11 cellular contexts compared by ENCODE assay signal in the genomic region with DNA sequence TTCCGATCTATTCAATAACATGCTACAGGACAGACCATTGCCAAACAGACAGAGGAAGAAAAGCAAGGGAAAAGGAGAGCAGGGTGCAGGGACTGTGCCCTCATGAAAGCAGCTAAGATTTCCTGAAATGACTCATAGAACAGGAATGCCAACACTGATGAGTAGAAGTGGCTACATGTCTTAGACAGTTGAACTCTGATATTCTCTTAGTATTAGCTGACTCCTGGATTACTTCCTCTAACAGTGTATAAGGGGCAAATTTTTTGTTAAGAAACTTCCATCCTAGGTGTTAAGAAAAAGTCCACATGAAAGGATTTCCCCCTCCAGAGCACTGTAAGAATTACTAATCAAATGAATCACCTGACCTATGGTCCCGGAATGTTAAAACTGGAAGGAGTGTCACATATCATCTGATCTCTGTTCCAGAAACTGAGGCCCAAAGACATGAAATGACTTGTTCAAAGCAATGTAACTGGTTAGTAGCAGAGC.
DNase-seq lines count a peak whose midpoint lies in the region; ATAC-seq, FAIRE-seq and TF ChIP-seq lines count a peak whose summit lies in the region.
"Had no signal": no experiment of that assay in that cellular context is flagged by ENCODE, and none has a peak within 500 bp of the region (broad histone marks: within the 10 kb centered on the region; RNA-seq: fewer than 3 reads in every experiment).

No MANE protein-coding gene starts in this region.

- 65 to 68% methylated on average over 2 of the region's 2 CpGs for WGBS in heart right ventricle, 2 donors
- 62% methylated on average over 2 of the region's 2 CpGs for WGBS in smooth muscle cell (ENCODE audit: low lambda C conversion rate)

- H3K4me3 Mint-ChIP-seq in astrocyte (ENCODE audit: unreplicated experiment) = no peak overlapping the region
- H3K4me3 Mint-ChIP-seq in mesothelial cell of epicardium = no peak overlapping the region

- H3F3A ChIP-seq in smooth muscle cell (ENCODE audit: low read depth) = peaks cover 6% of the 10 kb centered on the region

- DNase-seq in HS-5 (ENCODE audit: low read depth) (peak; percentile 74), astrocyte (ENCODE audit: low read depth) (peak; percentile 80), heart right ventricle (no peak), smooth muscle cell (lab: John Stamatoyannopoulos, UW; ENCODE audit: unreplicated experiment) (no peak), NOMO-1 treated with dmso at 0.1 percent for 144 hours (lab: John Stamatoyannopoulos, UW; ENCODE audit: unreplicated experiment) (no peak), mesothelial cell of epicardium (ENCODE audit: low spot score in 2 of 2, unreplicated experiment in 2 of 2) (no peak), UCSD-AML1 (lab: John Stamatoyannopoulos, UW; ENCODE audit: unreplicated experiment) (no peak), DMS79 treated with DMSO at 0.1 percent for 48 hours (lab: John Stamatoyannopoulos, UW) (no peak)
- DNase-seq: anterior cingulate cortex, right lobe of liver had no signal

- TF ChIP-seq CTCF in astrocyte (IDR thresholded peaks at IDR 0.05; ENCODE audit: insufficient read depth, low read depth, low read length) = no peak
- no peak for TF ChIP-seq CTCF in heart right ventricle (IDR thresholded peaks at IDR 0.05)
- TF ChIP-seq CTCF in smooth muscle cell (IDR thresholded peaks at IDR 0.05; ENCODE audit: borderline replicate concordance, insufficient read depth, poor library complexity, severe bottlenecking) = no peak
- no peak for TF ChIP-seq CTCF in mesothelial cell of epicardium (IDR thresholded peaks at IDR 0.05; ENCODE audit: unreplicated experiment)

- H3K27ac Mint-ChIP-seq in astrocyte (ENCODE audit: unreplicated experiment) = no peak overlapping the region
- no peak overlapping the region for H3K27ac Mint-ChIP-seq in mesothelial cell of epicardium

- H3K9me3 ChIP-seq in astrocyte (ENCODE audit: insufficient read depth, low read depth, low read length) (no peaks in the 10 kb centered on the region), heart right ventricle (no peaks in the 10 kb centered on the region), smooth muscle cell (replicated peaks; ENCODE audit: low read depth) (no peaks in the 10 kb centered on the region)
- H3K9me3 ChIP-seq: Peyer's patch, right lobe of liver had no signal

- H3K27ac ChIP-seq in astrocyte (ENCODE audit: low read depth, low read length) = peak overlapping the region; percentile 30
- H3K27ac ChIP-seq in heart right ventricle = no peak overlapping the region
- H3K27ac ChIP-seq in smooth muscle cell (ENCODE audit: low read depth) = peak overlapping the region; percentile 59
- H3K27ac ChIP-seq: right lobe of liver had no signal

- no peaks in the 10 kb centered on the region for H3K4me1 Mint-ChIP-seq in astrocyte (ENCODE audit: low read depth, unreplicated experiment)
- H3K4me1 Mint-ChIP-seq in mesothelial cell of epicardium = no peaks in the 10 kb centered on the region

- no peak overlapping the region for H3K4me3 ChIP-seq in astrocyte (ENCODE audit: insufficient read depth, low read depth, low read length)
- no peak overlapping the region for H3K4me3 ChIP-seq in heart right ventricle
- no peak overlapping the region for H3K4me3 ChIP-seq in smooth muscle cell
- H3K4me3 ChIP-seq: Peyer's patch, right lobe of liver had no signal

- H4K20me1 ChIP-seq in astrocyte (ENCODE audit: insufficient read depth, low read length) (no peaks in the 10 kb centered on the region), smooth muscle cell (ENCODE audit: low read depth) (no peaks in the 10 kb centered on the region)

- no peak overlapping the region for H3K9ac ChIP-seq in astrocyte (ENCODE audit: low read length)
- H3K9ac ChIP-seq in smooth muscle cell (ENCODE audit: low read depth) = no peak overlapping the region

- H3K36me3 Mint-ChIP-seq in astrocyte (ENCODE audit: low read depth, unreplicated experiment) = no peaks in the 10 kb centered on the region
- H3K36me3 Mint-ChIP-seq in mesothelial cell of epicardium = no peaks in the 10 kb centered on the region

- H3K4me2 ChIP-seq in astrocyte (ENCODE audit: low read length) (peak overlapping the region; percentile 46), smooth muscle cell (peak overlapping the region; percentile 37)

- intact Hi-C loops in heart right ventricle (cut with DNase I) = no loop called here

- H3K4me1 ChIP-seq in astrocyte (ENCODE audit: insufficient read depth, low read length) = peaks cover 14% of the 10 kb centered on the region
- peaks cover 0 to 16% (median 8%) of the 10 kb centered on the region in 9 donors for H3K4me1 ChIP-seq in heart right ventricle
- H3K4me1 ChIP-seq in smooth muscle cell (ENCODE audit: low read depth) = peaks cover 7% of the 10 kb centered on the region
- H3K4me1 ChIP-seq: right lobe of liver had no signal

- H3K27me3 Mint-ChIP-seq in astrocyte (ENCODE audit: low read depth, unreplicated experiment) (no peaks in the 10 kb centered on the region), mesothelial cell of epicardium (ENCODE audit: low read depth) (no peaks in the 10 kb centered on the region)

- peak; percentile 87 for FAIRE-seq in astrocyte (lab: Jason Lieb, UNC)

- H2AFZ ChIP-seq in astrocyte (ENCODE audit: low read depth, low read length) = no peak overlapping the region
- H2AFZ ChIP-seq in smooth muscle cell (ENCODE audit: low read depth) = no peak overlapping the region

- H3K9me3 Mint-ChIP-seq in astrocyte (ENCODE audit: unreplicated experiment) (no peaks in the 10 kb centered on the region), mesothelial cell of epicardium (no peaks in the 10 kb centered on the region)

- H3K79me2 ChIP-seq in astrocyte (ENCODE audit: insufficient read depth, low read length) = no peaks in the 10 kb centered on the region
- H3K79me2 ChIP-seq in smooth muscle cell (ENCODE audit: low read depth) = no peaks in the 10 kb centered on the region

- peak in 5 of 8 donors; percentile 47 to 83 (median 57) for ATAC-seq in heart right ventricle

- H3K27me3 ChIP-seq in astrocyte (ENCODE audit: insufficient read depth, low read length) (no peaks in the 10 kb centered on the region), heart right ventricle (no peaks in the 10 kb centered on the region), smooth muscle cell (ENCODE audit: low read depth) (no peaks in the 10 kb centered on the region)
- H3K27me3 ChIP-seq: Peyer's patch, right lobe of liver had no signal

- H3K36me3 ChIP-seq in astrocyte (ENCODE audit: insufficient read depth, low read length) = no peaks in the 10 kb centered on the region
- H3K36me3 ChIP-seq in heart right ventricle = no peaks in the 10 kb centered on the region
- no peaks in the 10 kb centered on the region for H3K36me3 ChIP-seq in smooth muscle cell (ENCODE audit: low read depth)
- H3K36me3 ChIP-seq: Peyer's patch, right lobe of liver had no signal

Comparison
In these comparisons a context has a peak if more than half of its experiments do, and no peak if none do; other contexts are left out.
1. DNase-seq: peak in HS-5 (single experiment) and astrocyte (single experiment); none in heart right ventricle (0 of 2), smooth muscle cell (single experiment), NOMO-1 treated with dmso at 0.1 percent for 144 hours (single experiment), mesothelial cell of epicardium (0 of 2), UCSD-AML1 (single experiment) and DMS79 treated with DMSO at 0.1 percent for 48 hours (single experiment).
2. H3K27ac ChIP-seq: peak in astrocyte (single experiment) and smooth muscle cell (single experiment); none in heart right ventricle (0 of 10).